1 cellular context compared by ENCODE assay signal in the genomic region with DNA sequence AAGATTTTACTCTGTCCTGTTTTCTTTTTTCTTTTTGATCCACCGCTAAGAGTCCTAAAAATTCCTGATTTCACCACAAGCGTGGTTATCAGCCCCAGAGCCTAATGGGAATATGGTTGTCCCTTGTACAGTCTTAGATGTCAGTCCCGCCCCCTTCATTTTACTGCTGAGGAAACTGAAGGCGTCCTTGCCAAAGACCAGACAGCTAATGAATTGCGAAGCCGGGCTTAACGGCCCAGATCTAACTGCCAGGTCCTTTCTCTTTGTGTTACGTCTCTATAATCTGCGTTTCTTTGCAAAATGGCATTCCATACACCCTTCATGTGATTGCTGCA.
A peak's percentile ranks its signal among the peaks of the same experiment; 100 is the strongest.
TF ChIP-seq lines count a peak whose summit lies in the region.

No MANE protein-coding gene starts in this region.

TF ChIP-seq in H1, 55 proteins besides CTCF, POLR2A, EP300 and RAD21:
- TF ChIP-seq SIRT6 (IDR thresholded peaks at IDR 0.05; ENCODE audit: low read length) (no peak), TEAD4 (IDR thresholded peaks at IDR 0.05; ENCODE audit: low read depth, low read length) (no peak), ASH2L (IDR thresholded peaks at IDR 0.05; ENCODE audit: low read length) (no peak), SAP30 (IDR thresholded peaks at IDR 0.05; ENCODE audit: insufficient read depth, insufficient replicate concordance, low read length) (peak; percentile 58)
